1 cellular context compared by ENCODE assay signal in the genomic region with DNA sequence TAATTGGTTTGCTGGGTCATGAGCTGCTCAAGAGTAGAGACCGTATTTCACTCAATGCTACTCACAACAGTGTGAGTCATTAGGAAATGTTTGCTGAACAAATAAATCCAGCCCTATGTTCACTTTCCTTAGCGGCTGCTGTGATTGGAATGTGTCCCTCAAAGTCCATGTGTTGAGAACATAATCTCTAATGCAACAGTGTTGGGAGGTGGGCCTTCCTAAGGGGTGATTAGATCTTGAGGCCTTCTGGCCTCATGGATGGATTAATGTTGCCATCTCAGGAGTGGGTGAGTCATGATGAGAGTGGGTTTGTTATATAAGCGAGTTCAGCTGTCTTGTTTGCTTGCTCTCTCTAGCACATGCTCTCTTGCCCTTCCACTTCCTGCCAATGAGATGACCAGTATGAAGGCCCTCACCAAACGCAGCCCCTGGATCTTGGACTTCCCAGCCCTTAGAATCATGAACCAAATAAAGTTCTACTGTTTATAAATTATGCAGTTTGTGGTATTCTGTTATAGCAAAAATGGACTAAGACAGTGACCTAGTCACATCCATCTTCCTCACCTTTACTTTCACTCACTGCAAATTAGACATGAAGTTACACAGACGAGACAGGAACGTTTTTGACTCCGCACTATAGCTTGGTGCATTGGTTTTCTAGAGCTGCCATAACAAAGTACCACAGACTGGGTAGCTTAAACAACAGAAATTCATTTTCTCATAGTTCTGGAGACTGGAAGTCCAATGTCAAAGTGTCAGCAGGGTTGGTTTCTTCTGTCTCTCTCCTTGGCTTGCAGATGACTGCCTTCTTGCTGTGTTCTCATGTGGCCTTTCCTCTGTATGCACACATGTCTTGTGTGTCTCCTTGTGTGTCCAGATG.
TF ChIP-seq lines count a peak whose summit lies in the region.

No MANE protein-coding gene starts in this region.

TF ChIP-seq in HepG2, 621 proteins besides CTCF, POLR2A, EP300 and RAD21 (continued from another document and continues in another):
- TF ChIP-seq, protein P1, sequence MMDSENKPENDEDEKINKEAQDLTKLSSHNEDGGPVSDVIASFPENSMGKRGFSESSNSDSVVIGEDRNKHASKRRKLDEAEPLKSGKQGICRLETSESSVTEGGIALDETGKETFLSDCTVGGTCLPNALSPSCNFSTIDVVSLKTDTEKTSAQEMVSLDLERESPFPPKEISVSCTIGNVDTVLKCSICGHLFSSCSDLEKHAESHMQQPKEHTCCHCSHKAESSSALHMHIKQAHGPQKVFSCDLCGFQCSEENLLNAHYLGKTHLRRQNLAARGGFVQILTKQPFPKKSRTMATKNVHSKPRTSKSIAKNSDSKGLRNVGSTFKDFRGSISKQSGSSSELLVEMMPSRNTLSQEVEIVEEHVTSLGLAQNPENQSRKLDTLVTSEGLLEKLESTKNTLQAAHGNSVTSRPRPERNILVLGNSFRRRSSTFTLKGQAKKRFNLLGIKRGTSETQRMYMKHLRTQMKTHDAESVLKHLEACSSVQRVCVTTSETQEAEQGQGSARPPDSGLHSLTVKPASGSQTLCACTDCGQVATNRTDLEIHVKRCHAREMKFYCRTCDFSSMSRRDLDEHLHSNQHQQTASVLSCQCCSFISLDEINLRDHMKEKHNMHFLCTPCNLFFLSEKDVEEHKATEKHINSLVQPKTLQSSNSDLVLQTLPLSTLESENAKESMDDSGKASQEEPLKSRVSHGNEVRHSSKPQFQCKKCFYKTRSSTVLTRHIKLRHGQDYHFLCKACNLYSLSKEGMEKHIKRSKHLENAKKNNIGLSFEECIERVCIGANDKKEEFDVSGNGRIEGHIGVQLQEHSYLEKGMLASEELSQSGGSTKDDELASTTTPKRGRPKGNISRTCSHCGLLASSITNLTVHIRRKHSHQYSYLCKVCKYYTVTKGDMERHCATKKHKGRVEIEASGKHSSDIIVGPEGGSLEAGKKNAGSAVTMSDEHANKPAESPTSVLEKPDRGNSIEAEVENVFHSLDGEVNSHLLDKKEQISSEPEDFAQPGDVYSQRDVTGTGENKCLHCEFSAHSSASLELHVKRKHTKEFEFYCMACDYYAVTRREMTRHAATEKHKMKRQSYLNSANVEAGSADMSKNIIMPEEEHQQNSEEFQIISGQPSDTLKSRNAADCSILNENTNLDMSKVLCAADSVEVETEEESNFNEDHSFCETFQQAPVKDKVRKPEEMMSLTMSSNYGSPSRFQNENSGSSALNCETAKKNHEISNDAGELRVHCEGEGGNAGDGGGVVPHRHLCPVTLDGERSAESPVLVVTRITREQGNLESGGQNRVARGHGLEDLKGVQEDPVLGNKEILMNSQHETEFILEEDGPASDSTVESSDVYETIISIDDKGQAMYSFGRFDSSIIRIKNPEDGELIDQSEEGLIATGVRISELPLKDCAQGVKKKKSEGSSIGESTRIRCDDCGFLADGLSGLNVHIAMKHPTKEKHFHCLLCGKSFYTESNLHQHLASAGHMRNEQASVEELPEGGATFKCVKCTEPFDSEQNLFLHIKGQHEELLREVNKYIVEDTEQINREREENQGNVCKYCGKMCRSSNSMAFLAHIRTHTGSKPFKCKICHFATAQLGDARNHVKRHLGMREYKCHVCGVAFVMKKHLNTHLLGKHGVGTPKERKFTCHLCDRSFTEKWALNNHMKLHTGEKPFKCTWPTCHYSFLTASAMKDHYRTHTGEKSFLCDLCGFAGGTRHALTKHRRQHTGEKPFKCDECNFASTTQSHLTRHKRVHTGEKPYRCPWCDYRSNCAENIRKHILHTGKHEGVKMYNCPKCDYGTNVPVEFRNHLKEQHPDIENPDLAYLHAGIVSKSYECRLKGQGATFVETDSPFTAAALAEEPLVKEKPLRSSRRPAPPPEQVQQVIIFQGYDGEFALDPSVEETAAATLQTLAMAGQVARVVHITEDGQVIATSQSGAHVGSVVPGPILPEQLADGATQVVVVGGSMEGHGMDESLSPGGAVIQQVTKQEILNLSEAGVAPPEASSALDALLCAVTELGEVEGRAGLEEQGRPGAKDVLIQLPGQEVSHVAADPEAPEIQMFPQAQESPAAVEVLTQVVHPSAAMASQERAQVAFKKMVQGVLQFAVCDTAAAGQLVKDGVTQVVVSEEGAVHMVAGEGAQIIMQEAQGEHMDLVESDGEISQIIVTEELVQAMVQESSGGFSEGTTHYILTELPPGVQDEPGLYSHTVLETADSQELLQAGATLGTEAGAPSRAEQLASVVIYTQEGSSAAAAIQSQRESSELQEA (CRISPR knock-in tag; IDR thresholded peaks at IDR 0.05; ENCODE audit: not compliant biosample characterization): no peak
- TF ChIP-seq, protein P2, sequence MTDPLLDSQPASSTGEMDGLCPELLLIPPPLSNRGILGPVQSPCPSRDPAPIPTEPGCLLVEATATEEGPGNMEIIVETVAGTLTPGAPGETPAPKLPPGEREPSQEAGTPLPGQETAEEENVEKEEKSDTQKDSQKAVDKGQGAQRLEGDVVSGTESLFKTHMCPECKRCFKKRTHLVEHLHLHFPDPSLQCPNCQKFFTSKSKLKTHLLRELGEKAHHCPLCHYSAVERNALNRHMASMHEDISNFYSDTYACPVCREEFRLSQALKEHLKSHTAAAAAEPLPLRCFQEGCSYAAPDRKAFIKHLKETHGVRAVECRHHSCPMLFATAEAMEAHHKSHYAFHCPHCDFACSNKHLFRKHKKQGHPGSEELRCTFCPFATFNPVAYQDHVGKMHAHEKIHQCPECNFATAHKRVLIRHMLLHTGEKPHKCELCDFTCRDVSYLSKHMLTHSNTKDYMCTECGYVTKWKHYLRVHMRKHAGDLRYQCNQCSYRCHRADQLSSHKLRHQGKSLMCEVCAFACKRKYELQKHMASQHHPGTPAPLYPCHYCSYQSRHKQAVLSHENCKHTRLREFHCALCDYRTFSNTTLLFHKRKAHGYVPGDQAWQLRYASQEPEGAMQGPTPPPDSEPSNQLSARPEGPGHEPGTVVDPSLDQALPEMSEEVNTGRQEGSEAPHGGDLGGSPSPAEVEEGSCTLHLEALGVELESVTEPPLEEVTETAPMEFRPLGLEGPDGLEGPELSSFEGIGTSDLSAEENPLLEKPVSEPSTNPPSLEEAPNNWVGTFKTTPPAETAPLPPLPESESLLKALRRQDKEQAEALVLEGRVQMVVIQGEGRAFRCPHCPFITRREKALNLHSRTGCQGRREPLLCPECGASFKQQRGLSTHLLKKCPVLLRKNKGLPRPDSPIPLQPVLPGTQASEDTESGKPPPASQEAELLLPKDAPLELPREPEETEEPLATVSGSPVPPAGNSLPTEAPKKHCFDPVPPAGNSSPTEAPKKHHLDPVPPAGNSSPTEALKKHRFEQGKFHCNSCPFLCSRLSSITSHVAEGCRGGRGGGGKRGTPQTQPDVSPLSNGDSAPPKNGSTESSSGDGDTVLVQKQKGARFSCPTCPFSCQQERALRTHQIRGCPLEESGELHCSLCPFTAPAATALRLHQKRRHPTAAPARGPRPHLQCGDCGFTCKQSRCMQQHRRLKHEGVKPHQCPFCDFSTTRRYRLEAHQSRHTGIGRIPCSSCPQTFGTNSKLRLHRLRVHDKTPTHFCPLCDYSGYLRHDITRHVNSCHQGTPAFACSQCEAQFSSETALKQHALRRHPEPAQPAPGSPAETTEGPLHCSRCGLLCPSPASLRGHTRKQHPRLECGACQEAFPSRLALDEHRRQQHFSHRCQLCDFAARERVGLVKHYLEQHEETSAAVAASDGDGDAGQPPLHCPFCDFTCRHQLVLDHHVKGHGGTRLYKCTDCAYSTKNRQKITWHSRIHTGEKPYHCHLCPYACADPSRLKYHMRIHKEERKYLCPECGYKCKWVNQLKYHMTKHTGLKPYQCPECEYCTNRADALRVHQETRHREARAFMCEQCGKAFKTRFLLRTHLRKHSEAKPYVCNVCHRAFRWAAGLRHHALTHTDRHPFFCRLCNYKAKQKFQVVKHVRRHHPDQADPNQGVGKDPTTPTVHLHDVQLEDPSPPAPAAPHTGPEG (CRISPR knock-in tag; IDR thresholded peaks at IDR 0.05): 0 out of 2 replicates have a peak, but pooled peaks have one; percentile 44
- TF ChIP-seq HES4 (CRISPR knock-in tag; IDR thresholded peaks at IDR 0.05; ENCODE audit: borderline replicate concordance) (no peak), ZNF605 (CRISPR knock-in tag; IDR thresholded peaks at IDR 0.05) (no peak; the same call in 1 of the 2 replicates), TBP (CRISPR knock-in tag; IDR thresholded peaks at IDR 0.05) (no peak), KAT7 (CRISPR knock-in tag; IDR thresholded peaks at IDR 0.05; ENCODE audit: borderline replicate concordance) (peak; percentile 51; the same call in 1 of the 2 replicates), ZBTB21 (CRISPR knock-in tag; IDR thresholded peaks at IDR 0.05) (peak; percentile 58; the same call in 1 of the 2 replicates), TMF1 (CRISPR knock-in tag; IDR thresholded peaks at IDR 0.05; ENCODE audit: low read depth) (no peak), FOXM1 (CRISPR knock-in tag; IDR thresholded peaks at IDR 0.05) (no peak), ZMYM2 (CRISPR knock-in tag; IDR thresholded peaks at IDR 0.05) (peak; percentile 93), ZSCAN20 (CRISPR knock-in tag; IDR thresholded peaks at IDR 0.05; ENCODE audit: borderline replicate concordance) (0 out of 2 replicates have a peak, but pooled peaks have one; percentile 79), RFXAP (CRISPR knock-in tag; IDR thresholded peaks at IDR 0.05; ENCODE audit: borderline replicate concordance) (peak; percentile 64; the same call in 1 of the 2 replicates), ZNF337 (CRISPR knock-in tag; IDR thresholded peaks at IDR 0.05; ENCODE audit: borderline replicate concordance, low read depth) (no peak), PAF1 (CRISPR knock-in tag; IDR thresholded peaks at IDR 0.05) (no peak), HNF4A (CRISPR knock-in tag; IDR thresholded peaks at IDR 0.05) (peak; percentile 93), SPEN (CRISPR knock-in tag; IDR thresholded peaks at IDR 0.05; ENCODE audit: low read depth) (peak; percentile 56), PTBP1 (IDR thresholded peaks at IDR 0.05; ENCODE audit: low read depth, low read length, poor library complexity, severe bottlenecking) (no peak), U2AF1 (optimal IDR thresholded peaks at IDR 0.05; ENCODE audit: low read depth, low read length) (no peak), HMGA1 (CRISPR knock-in tag; conservative IDR thresholded peaks at IDR 0.05) (no peak), ZNF780A (CRISPR knock-in tag; IDR thresholded peaks at IDR 0.05) (no peak), ZFP82 (CRISPR knock-in tag; IDR thresholded peaks at IDR 0.05; ENCODE audit: borderline replicate concordance) (no peak), AKAP8 (CRISPR knock-in tag; IDR thresholded peaks at IDR 0.05) (no peak)
- TF ChIP-seq, protein P3, sequence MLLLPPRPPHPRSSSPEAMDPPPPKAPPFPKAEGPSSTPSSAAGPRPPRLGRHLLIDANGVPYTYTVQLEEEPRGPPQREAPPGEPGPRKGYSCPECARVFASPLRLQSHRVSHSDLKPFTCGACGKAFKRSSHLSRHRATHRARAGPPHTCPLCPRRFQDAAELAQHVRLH (CRISPR knock-in tag; IDR thresholded peaks at IDR 0.05; ENCODE audit: borderline replicate concordance, low read depth): peak; percentile 83; the same call in 1 of the 2 replicates
- TF ChIP-seq, protein P4, sequence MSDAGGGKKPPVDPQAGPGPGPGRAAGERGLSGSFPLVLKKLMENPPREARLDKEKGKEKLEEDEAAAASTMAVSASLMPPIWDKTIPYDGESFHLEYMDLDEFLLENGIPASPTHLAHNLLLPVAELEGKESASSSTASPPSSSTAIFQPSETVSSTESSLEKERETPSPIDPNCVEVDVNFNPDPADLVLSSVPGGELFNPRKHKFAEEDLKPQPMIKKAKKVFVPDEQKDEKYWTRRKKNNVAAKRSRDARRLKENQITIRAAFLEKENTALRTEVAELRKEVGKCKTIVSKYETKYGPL (CRISPR knock-in tag; IDR thresholded peaks at IDR 0.05): peak; percentile 93
- TF ChIP-seq, protein P5, sequence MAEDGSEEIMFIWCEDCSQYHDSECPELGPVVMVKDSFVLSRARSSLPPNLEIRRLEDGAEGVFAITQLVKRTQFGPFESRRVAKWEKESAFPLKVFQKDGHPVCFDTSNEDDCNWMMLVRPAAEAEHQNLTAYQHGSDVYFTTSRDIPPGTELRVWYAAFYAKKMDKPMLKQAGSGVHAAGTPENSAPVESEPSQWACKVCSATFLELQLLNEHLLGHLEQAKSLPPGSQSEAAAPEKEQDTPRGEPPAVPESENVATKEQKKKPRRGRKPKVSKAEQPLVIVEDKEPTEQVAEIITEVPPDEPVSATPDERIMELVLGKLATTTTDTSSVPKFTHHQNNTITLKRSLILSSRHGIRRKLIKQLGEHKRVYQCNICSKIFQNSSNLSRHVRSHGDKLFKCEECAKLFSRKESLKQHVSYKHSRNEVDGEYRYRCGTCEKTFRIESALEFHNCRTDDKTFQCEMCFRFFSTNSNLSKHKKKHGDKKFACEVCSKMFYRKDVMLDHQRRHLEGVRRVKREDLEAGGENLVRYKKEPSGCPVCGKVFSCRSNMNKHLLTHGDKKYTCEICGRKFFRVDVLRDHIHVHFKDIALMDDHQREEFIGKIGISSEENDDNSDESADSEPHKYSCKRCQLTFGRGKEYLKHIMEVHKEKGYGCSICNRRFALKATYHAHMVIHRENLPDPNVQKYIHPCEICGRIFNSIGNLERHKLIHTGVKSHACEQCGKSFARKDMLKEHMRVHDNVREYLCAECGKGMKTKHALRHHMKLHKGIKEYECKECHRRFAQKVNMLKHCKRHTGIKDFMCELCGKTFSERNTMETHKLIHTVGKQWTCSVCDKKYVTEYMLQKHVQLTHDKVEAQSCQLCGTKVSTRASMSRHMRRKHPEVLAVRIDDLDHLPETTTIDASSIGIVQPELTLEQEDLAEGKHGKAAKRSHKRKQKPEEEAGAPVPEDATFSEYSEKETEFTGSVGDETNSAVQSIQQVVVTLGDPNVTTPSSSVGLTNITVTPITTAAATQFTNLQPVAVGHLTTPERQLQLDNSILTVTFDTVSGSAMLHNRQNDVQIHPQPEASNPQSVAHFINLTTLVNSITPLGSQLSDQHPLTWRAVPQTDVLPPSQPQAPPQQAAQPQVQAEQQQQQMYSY (CRISPR knock-in tag; IDR thresholded peaks at IDR 0.05): no peak
- TF ChIP-seq, protein P6, sequence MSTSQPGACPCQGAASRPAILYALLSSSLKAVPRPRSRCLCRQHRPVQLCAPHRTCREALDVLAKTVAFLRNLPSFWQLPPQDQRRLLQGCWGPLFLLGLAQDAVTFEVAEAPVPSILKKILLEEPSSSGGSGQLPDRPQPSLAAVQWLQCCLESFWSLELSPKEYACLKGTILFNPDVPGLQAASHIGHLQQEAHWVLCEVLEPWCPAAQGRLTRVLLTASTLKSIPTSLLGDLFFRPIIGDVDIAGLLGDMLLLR (CRISPR knock-in tag; IDR thresholded peaks at IDR 0.05): 0 out of 2 replicates have a peak, but pooled peaks have one; percentile 24
- TF ChIP-seq, protein P7, sequence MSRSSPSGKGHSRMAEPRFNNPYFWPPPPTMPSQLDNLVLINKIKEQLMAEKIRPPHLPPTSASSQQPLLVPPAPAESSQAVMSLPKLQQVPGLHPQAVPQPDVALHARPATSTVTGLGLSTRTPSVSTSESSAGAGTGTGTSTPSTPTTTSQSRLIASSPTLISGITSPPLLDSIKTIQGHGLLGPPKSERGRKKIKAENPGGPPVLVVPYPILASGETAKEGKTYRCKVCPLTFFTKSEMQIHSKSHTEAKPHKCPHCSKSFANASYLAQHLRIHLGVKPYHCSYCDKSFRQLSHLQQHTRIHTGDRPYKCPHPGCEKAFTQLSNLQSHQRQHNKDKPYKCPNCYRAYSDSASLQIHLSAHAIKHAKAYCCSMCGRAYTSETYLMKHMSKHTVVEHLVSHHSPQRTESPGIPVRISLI (CRISPR knock-in tag; IDR thresholded peaks at IDR 0.05; ENCODE audit: borderline replicate concordance): peak; percentile 30; the same call in 1 of the 2 replicates
